ENCODE assay signal across 8 cellular contexts in the genomic region with DNA sequence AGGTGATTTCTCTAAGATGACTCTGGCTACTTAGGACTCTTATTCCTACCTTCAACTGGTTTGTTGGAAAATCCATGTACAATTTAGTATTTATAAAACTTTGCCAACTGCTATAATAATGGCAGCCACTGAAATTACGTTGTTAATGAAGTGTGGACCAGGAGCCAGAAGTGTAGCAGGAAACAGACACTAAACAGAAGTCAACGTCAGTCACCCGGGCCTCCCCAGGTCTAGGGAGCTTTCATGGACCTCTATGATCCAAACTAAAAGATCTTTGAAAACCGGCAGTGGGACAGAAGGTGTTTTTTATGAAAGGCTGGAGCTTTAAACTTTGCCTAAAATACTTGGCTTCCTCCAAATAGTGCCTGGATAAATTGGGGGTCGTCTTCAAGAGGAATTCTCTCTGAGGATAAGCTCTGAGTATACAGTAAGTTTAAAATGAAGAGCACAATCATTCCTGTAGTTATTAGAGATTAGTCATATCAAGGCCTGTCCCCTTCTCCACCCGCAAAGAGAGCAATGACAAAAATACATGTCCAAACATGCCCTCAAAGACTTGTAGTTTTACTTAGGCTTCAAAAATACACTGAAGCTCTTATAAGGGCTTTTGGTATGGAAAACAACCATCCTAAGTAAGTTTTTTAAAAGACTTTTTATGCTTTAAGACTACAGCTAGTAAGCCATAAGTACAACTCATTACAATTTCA. TPM values are rescaled to one million over a fixed set of nuclear protein-coding genes. Genes with fewer than 3 reads are reported as not detected.
DNase-seq lines count a peak whose midpoint lies in the region; ATAC-seq lines count a peak whose summit lies in the region.

No MANE protein-coding gene starts in this region.

- no peaks in the 10 kb centered on the region for H3K27me3 ChIP-seq in ectodermal cell (ENCODE audit: control insufficient read depth, insufficient read depth, low read length, poor library complexity, severe bottlenecking)

- WGBS in ectodermal cell, 2 experiments, result 92 to 96% methylated on average over 6 of the region's 6 CpGs

- no peaks in the 10 kb centered on the region for H3K27me3 Mint-ChIP-seq in stimulated activated naive CD8-positive, alpha-beta T cell treated with anti-CD3 and anti-CD28 coated beads, Interleukin-15, amount 100 ng/mL, for 72 hours

- H3K27ac ChIP-seq in ectodermal cell (ENCODE audit: insufficient read depth, low read depth, low read length, poor library complexity, severe bottlenecking), result peak overlapping the region; percentile 30

- peaks cover 14% of the 10 kb centered on the region for H3K4me1 ChIP-seq in ectodermal cell (ENCODE audit: control insufficient read depth, insufficient read depth, low read length)

- peak overlapping the region; percentile 97 for H3K27ac Mint-ChIP-seq in stimulated activated naive CD8-positive, alpha-beta T cell treated with anti-CD3 and anti-CD28 coated beads, Interleukin-15, amount 100 ng/mL, for 72 hours

- H3K4me3 ChIP-seq in ectodermal cell (ENCODE audit: insufficient read depth, low read depth, low read length), result no peak overlapping the region

- H3K9me3 ChIP-seq in ectodermal cell (ENCODE audit: control insufficient read depth, low read length), result no peaks in the 10 kb centered on the region

- no peak overlapping the region for H3K4me3 Mint-ChIP-seq in stimulated activated naive CD8-positive, alpha-beta T cell treated with anti-CD3 and anti-CD28 coated beads, Interleukin-15, amount 100 ng/mL, for 72 hours

- H3K4me1 Mint-ChIP-seq in stimulated activated naive CD8-positive, alpha-beta T cell treated with anti-CD3 and anti-CD28 coated beads, Interleukin-15, amount 100 ng/mL, for 72 hours, result peaks cover 44% of the 10 kb centered on the region

- DNase-seq in NCI-H2171 treated with DMSO at 0.1 percent for 48 hours (lab: John Stamatoyannopoulos, UW) (peak; percentile 37), NCI-H2171 (lab: John Stamatoyannopoulos, UW) (no peak), DMS53 treated with DMSO at 0.1 percent for 48 hours (lab: John Stamatoyannopoulos, UW; ENCODE audit: unreplicated experiment) (no peak), hippocampal formation (lab: John Stamatoyannopoulos, UW) (no peak), putamen (ENCODE audit: low spot score) (no peak)
- DNase-seq in stimulated activated naive CD8-positive, alpha-beta T cell treated with anti-CD3 and anti-CD28 coated beads, Interleukin-15, amount 100 ng/mL, for 72 hours, result peak in 1 of 2 donors; percentile 23

- peak; percentile 49 for ATAC-seq in HG03520 (IDR thresholded peaks at IDR 0.05; ENCODE audit: unreplicated experiment)
- ATAC-seq in stimulated activated naive CD8-positive, alpha-beta T cell treated with anti-CD3 and anti-CD28 coated beads, Interleukin-15, amount 100 ng/mL, for 72 hours, result peak; percentile 90

- H3K36me3 ChIP-seq in ectodermal cell (ENCODE audit: control insufficient read depth, insufficient read depth, low read length), result no peaks in the 10 kb centered on the region

- H3K9me3 Mint-ChIP-seq in stimulated activated naive CD8-positive, alpha-beta T cell treated with anti-CD3 and anti-CD28 coated beads, Interleukin-15, amount 100 ng/mL, for 72 hours, result no peaks in the 10 kb centered on the region

RNA-seq across cellular contexts. Expression of gene DCUN1D3, which starts 34.6 kb away (rescaled TPM):
- polyA plus RNA-seq in ectodermal cell (2013, experiment 1 of 4), result 10.8 TPM
- polyA plus RNA-seq in ectodermal cell (2013, experiment 2 of 4), result 16.1 TPM
- 5.9 TPM for polyA plus RNA-seq in ectodermal cell (2013, experiment 3 of 4)
- 6.6 TPM for polyA plus RNA-seq in ectodermal cell (2013, experiment 4 of 4)

RNA-seq across cellular contexts. Expression of gene LYRM1, which starts 35.0 kb away (rescaled TPM):
- polyA plus RNA-seq in ectodermal cell (2013, experiment 1 of 4), result 32.2 TPM
- polyA plus RNA-seq in ectodermal cell (2013, experiment 2 of 4), result 35.8 TPM
- 31.3 TPM for polyA plus RNA-seq in ectodermal cell (2013, experiment 3 of 4)
- polyA plus RNA-seq in ectodermal cell (2013, experiment 4 of 4), result 36.0 TPM

RNA-seq across cellular contexts. Expression of gene REXO5, which starts 59.2 kb away (rescaled TPM):
- 7.7 TPM for polyA plus RNA-seq in ectodermal cell (2013, experiment 1 of 4)
- 7.4 TPM for polyA plus RNA-seq in ectodermal cell (2013, experiment 2 of 4)
- 6.2 TPM for polyA plus RNA-seq in ectodermal cell (2013, experiment 3 of 4)
- polyA plus RNA-seq in ectodermal cell (2013, experiment 4 of 4), result 7.7 TPM

RNA-seq across cellular contexts. Expression of gene ERI2, which starts 59.3 kb away (rescaled TPM):
- polyA plus RNA-seq in ectodermal cell (2013, experiment 1 of 4), result 35.4 TPM
- 34.0 TPM for polyA plus RNA-seq in ectodermal cell (2013, experiment 2 of 4)
- polyA plus RNA-seq in ectodermal cell (2013, experiment 3 of 4), result 29.1 TPM
- 30.8 TPM for polyA plus RNA-seq in ectodermal cell (2013, experiment 4 of 4)
